ENCODE assay signal across 17 cellular contexts in the genomic region with DNA sequence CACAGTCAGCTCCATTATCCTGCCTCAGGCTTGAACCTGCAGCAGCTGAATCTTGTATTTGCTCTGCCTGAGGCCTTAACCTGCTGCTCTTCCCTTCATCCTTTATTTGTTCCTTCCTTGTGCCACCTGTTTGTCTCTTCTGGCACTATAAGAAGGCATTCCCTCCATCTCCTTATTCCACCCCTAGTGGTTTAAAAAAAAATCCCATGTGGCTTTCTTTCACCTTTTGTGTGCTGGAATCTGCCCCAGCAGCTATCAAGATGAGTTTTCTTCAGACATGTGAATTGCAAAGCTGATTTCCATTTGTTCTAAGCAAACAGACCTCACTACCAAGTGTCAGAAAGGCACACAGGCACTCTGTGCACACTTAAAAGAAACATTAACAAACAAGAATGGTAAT.
A peak's percentile ranks its signal among the peaks of the same experiment; 100 is the strongest.
DNase-seq lines count a peak whose midpoint lies in the region; TF ChIP-seq lines count a peak whose summit lies in the region.
"Had no signal": no experiment of that assay in that cellular context is flagged by ENCODE, and none has a peak within 500 bp of the region (broad histone marks: within the 10 kb centered on the region; RNA-seq: fewer than 3 reads in every experiment).

No MANE protein-coding gene starts in this region.

- CTCF ChIA-PET in OCI-LY7 (lab: Charles Lee; ENCODE audit: unreplicated experiment) = no interaction called here

- no peak overlapping the region for H3K4me3 ChIP-seq in OCI-LY7 (ENCODE audit: low read depth, low read length, poor library complexity, severe bottlenecking)
- H3K4me3 ChIP-seq: K562, Peyer's patch had no signal

- H3K9me2 ChIP-seq in OCI-LY7 (ENCODE audit: insufficient read depth, low read length) = no peaks in the 10 kb centered on the region

- H3K27ac Mint-ChIP-seq in type B pancreatic cell = no peak overlapping the region
- no peak overlapping the region for H3K27ac Mint-ChIP-seq in HFFc6
- H3K27ac Mint-ChIP-seq: CD4-positive, alpha-beta memory T cell had no signal

- in situ Hi-C loops in G401 (cut with HindIII; ENCODE audit: low sequenced_read_pairs) = no loop called here

- H3K27me3 Mint-ChIP-seq in type B pancreatic cell = peaks cover 6% of the 10 kb centered on the region
- peaks cover 3% of the 10 kb centered on the region for H3K27me3 Mint-ChIP-seq in HFFc6 (ENCODE audit: insufficient read depth)
- H3K27me3 Mint-ChIP-seq: CD4-positive, alpha-beta memory T cell had no signal

- BruUV-seq in OCI-LY7 (replicated peaks; lab: Mats Ljungman, UMichigan) = no TSS peak

- no peak overlapping the region for H2AFZ ChIP-seq in OCI-LY7 (ENCODE audit: low read length)

- H3K36me3 Mint-ChIP-seq in type B pancreatic cell (no peaks in the 10 kb centered on the region), HFFc6 (ENCODE audit: low read depth) (no peaks in the 10 kb centered on the region)
- H3K36me3 Mint-ChIP-seq: CD4-positive, alpha-beta memory T cell had no signal

- no peak overlapping the region for H3K4me2 ChIP-seq in OCI-LY7 (ENCODE audit: low read length)

- TF ChIP-seq CTCF in OCI-LY7 (conservative IDR thresholded peaks at IDR 0.05; ENCODE audit: low read length) (0 out of 2 replicates have a peak, but pooled peaks have one; percentile 13), type B pancreatic cell (conservative IDR thresholded peaks at IDR 0.05) (peak; percentile 55), HFFc6 (IDR thresholded peaks at IDR 0.05) (no peak)

- no peak overlapping the region for H3K27ac ChIP-seq in OCI-LY7 (ENCODE audit: low read depth, low read length, poor library complexity, severe bottlenecking)
- H3K27ac ChIP-seq: 22Rv1, Peyer's patch had no signal

- H3K36me3 ChIP-seq in OCI-LY7 (ENCODE audit: insufficient read depth, low read length) = no peaks in the 10 kb centered on the region
- H3K36me3 ChIP-seq: Peyer's patch had no signal

- POLR2A ChIA-PET in OCI-LY7 (lab: Charles Lee) = no interaction called here

- DNase-seq in DMS53 (lab: John Stamatoyannopoulos, UW) (peak; percentile 32), DMS53 treated with DMSO at 0.1 percent for 48 hours (lab: John Stamatoyannopoulos, UW; ENCODE audit: unreplicated experiment) (no peak), OCI-LY7 (ENCODE audit: low spot score) (no peak), iPS-NIHi11 (ENCODE audit: low spot score) (peak; percentile 17), type B pancreatic cell (ENCODE audit: extremely low spot score, unreplicated experiment) (no peak), NCI-H1930 (lab: John Stamatoyannopoulos, UW) (no peak), HFFc6 (no peak), G401 (ENCODE audit: low spot score) (no peak)
- DNase-seq: Calu3; CD4-positive, alpha-beta memory T cell; GF-D8; NCI-H1417 treated with DMSO at 0.1 percent for 48 hours; NCI-H2081 treated with DMSO at 0.1 percent for 48 hours; NCI-H510A treated with DMSO at 0.1 percent for 48 hours; Peyer's patch had no signal

- H3K9me3 Mint-ChIP-seq in type B pancreatic cell (no peaks in the 10 kb centered on the region), HFFc6 (peaks cover 29% of the 10 kb centered on the region)

- intact Hi-C loops in OCI-LY7 (cut with micrococcal nuclease; ENCODE audit: unreplicated experiment) = no loop called here

- no peaks in the 10 kb centered on the region for H3K4me1 ChIP-seq in OCI-LY7 (ENCODE audit: insufficient read depth, low read length, poor library complexity, severe bottlenecking)
- H3K4me1 ChIP-seq: Peyer's patch had no signal

- H3K4me3 Mint-ChIP-seq in type B pancreatic cell (no peak overlapping the region), HFFc6 (no peak overlapping the region)
- H3K4me3 Mint-ChIP-seq: CD4-positive, alpha-beta memory T cell had no signal

- no peaks in the 10 kb centered on the region for H3K79me2 ChIP-seq in OCI-LY7 (ENCODE audit: insufficient read depth, low read depth, low read length)

- no peaks in the 10 kb centered on the region for H4K20me1 ChIP-seq in OCI-LY7 (ENCODE audit: insufficient read depth, low read length)

- no peaks in the 10 kb centered on the region for H3K4me1 Mint-ChIP-seq in type B pancreatic cell (ENCODE audit: unreplicated experiment)
- H3K4me1 Mint-ChIP-seq in HFFc6 (ENCODE audit: low read depth) = no peaks in the 10 kb centered on the region
- H3K4me1 Mint-ChIP-seq: CD4-positive, alpha-beta memory T cell had no signal

- no peaks in the 10 kb centered on the region for H3K9me3 ChIP-seq in OCI-LY7 (ENCODE audit: low read length)
- H3K9me3 ChIP-seq: Peyer's patch had no signal

Comparison
In these comparisons a context has a peak if more than half of its experiments do, and no peak if none do; other contexts are left out.
1. DNase-seq: peak in DMS53 (single experiment) and iPS-NIHi11 (single experiment); none in DMS53 treated with DMSO at 0.1 percent for 48 hours (single experiment), OCI-LY7 (single experiment), type B pancreatic cell (single experiment), NCI-H1930 (0 of 2), HFFc6 (single experiment) and G401 (single experiment).